Comparison of ENCODE assay signal across 13 cellular contexts in genomic region chr13:25177012-25177411, GRCh38.
"Had no signal": no experiment of that assay in that cellular context is flagged by ENCODE, and none has a peak within 500 bp of the region (broad histone marks: within the 10 kb centered on the region; RNA-seq: fewer than 3 reads in every experiment).

No MANE protein-coding gene starts in this region.

- ATAC-seq: activated CD8-positive, alpha-beta memory T cell treated with anti-CD3 and anti-CD28 coated beads, Interleukin-2, amount 10 ng/mL, durations not matched to agents 7 days and 5 days; effector memory CD8-positive, alpha-beta T cell; left lobe of liver; sciatic nerve; stimulated activated naive B cell treated with anti-CD40 and anti-IgM and Interleukin-4, amounts not matched to agents 10 μg/mL and 1 μg/mL and 100 μg/mL, for 72 hours had no signal

- DNase-seq: activated B cell treated with CpG ODN at 0.5 μM for 24 hours; activated CD4-positive, alpha-beta memory T cell treated with anti-CD3 and anti-CD28 coated beads for 36 hours; activated CD4-positive, alpha-beta T cell treated with anti-CD3 and anti-CD28 coated beads for 4 hours; activated CD8-positive, alpha-beta memory T cell treated with anti-CD3 and anti-CD28 coated beads, Interleukin-2, amount 10 ng/mL, durations not matched to agents 7 days and 5 days; activated naive CD4-positive, alpha-beta T cell treated with Interleukin-2 at 50 U/mL for 16 hours; activated naive CD8-positive, alpha-beta T cell treated with anti-CD3 and anti-CD28 coated beads, Interleukin-2, amount 10 ng/mL, durations not matched to agents 7 days and 5 days; dermis blood vessel endothelial cell; effector memory CD8-positive, alpha-beta T cell; ovary; stimulated activated naive B cell treated with anti-CD40 and anti-IgM and Interleukin-4, amounts not matched to agents 10 μg/mL and 1 μg/mL and 100 μg/mL, for 72 hours; tibial artery had no signal
